In the genomic region with DNA sequence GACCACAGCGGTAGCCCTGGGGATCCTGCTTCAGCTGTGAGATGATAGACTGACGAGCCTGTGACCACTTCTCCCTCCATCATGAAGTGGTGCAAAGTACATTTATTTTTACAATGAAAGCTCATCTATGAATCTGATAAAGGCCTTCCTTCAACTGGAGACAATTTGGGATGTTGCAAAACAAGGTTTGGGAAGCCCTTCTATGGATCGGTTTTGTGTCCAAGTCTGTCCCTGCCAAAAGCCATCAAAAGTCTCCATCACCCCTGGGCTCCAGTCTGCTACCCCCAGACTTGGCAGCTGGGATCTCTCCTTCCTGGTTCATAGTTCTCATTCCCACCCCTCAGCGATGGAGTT, we compare ENCODE assay signal across 35 cellular contexts. TPM values are rescaled to one million over a fixed set of nuclear protein-coding genes. Genes with fewer than 3 reads are reported as not detected.
DNase-seq lines count a peak whose midpoint lies in the region; ATAC-seq, FAIRE-seq and TF ChIP-seq lines count a peak whose summit lies in the region.
"Had no signal": no experiment of that assay in that cellular context is flagged by ENCODE, and none has a peak within 500 bp of the region (broad histone marks: within the 10 kb centered on the region; RNA-seq: fewer than 3 reads in every experiment).

No MANE protein-coding gene starts in this region.

- peaks cover 13% of the 10 kb centered on the region for H3K4me1 Mint-ChIP-seq in activated CD4-positive, alpha-beta T cell treated with anti-CD3 and anti-CD28 coated beads, Interleukin-2, amount 10 ng/mL, durations not matched to agents 24 days and 14 days
- peaks cover 37 to 47% of the 10 kb centered on the region in 2 experiments for H3K4me1 Mint-ChIP-seq in H9

- POLR2A ChIA-PET in H1 (lab: Charles Lee; ENCODE audit: partially characterized antibody): interaction anchor here (0.6 to 4.0 kb wide), 24 partner anchors 8 to 301 kb away, joined by 3 to 28 read pairs (median 5); a partner anchor contains a TSS

- peak overlapping the region; percentile 45 for H3K27ac Mint-ChIP-seq in activated CD4-positive, alpha-beta T cell treated with anti-CD3 and anti-CD28 coated beads, Interleukin-2, amount 10 ng/mL, durations not matched to agents 24 days and 14 days
- H3K27ac Mint-ChIP-seq in H9: peak overlapping the region; percentile 51 to 91 (median 75); a peak in 3 of 7 replicates
- H3K27ac Mint-ChIP-seq: activated T-cell treated with anti-CD3 and anti-CD28 coated beads, Interleukin-2, amount 50 U/mL, for 24 hours; progenitor cell of endocrine pancreas had no signal

- H3K4me2 ChIP-seq in H9 (ENCODE audit: insufficient read depth, insufficient read length, low read length) (no peak overlapping the region), H1 (ENCODE audit: insufficient read depth in 1 of 2, low read depth in 2 of 2, low read length in 2 of 2) (peak overlapping the region; percentile 76 to 80; a peak in 3 of 4 replicates), neuronal stem cell (ENCODE audit: insufficient read depth, low read length, poor library complexity, severe bottlenecking) (no peak overlapping the region)

- no CpG with 5 or more reads among the region's 4 CpGs for WGBS in H9 (ENCODE audit: extremely low coverage, insufficient read length, low lambda C conversion rate)
- 69% methylated on average over 4 of the region's 4 CpGs; no CpG with 5 or more reads in 1 of the 2 experiments for WGBS in H1 (ENCODE audit: extremely low coverage in 1 of 2, insufficient coverage in 1 of 2, insufficient read length in 1 of 2, insufficient replicate concordance in 2 of 2, low coverage in 1 of 2, low lambda C conversion rate in 2 of 2, missing lambda C conversion rate in 1 of 2), 2 experiments
- no CpG with 5 or more reads among the region's 4 CpGs for WGBS in neuronal stem cell (ENCODE audit: extremely low coverage in 2 of 2, insufficient read length in 2 of 2, insufficient replicate concordance in 1 of 2), 2 donors

- H4K8ac ChIP-seq in H9 (replicated peaks; ENCODE audit: insufficient read length, low read depth, low read length) (no peak overlapping the region), H1 (ENCODE audit: extremely low read depth, insufficient read depth, low read length) (no peak overlapping the region), neuronal stem cell (ENCODE audit: low read depth, low read length) (no peak overlapping the region)

- DNase-seq in activated CD4-positive, alpha-beta T cell treated with anti-CD3 and anti-CD28 coated beads, Interleukin-2, amount 10 ng/mL, durations not matched to agents 24 days and 14 days: no peak
- DNase-seq in activated CD4-positive, alpha-beta T cell treated with anti-CD3 and anti-CD28 coated beads for 1 hour: no peak
- DNase-seq in H9 (no peak), H1 (ENCODE audit: low read depth in 1 of 2, low spot score in 2 of 2) (no peak), neuronal stem cell (ENCODE audit: low spot score) (no peak), NCI-H510A (lab: John Stamatoyannopoulos, UW) (no peak), GM10266 (ENCODE audit: extremely low spot score) (no peak), omental fat pad (ENCODE audit: low spot score) (no peak)
- DNase-seq: activated CD4-positive, alpha-beta T cell treated with anti-CD3 and anti-CD28 coated beads, Interleukin-2, amount 50 U/mL, for 1 hour; activated gamma-delta T cell treated with Interleukin-2 at 50 U/mL for 16 hours; activated naive CD8-positive, alpha-beta T cell treated with anti-CD3 and anti-CD28 coated beads, Interleukin-2, amount 10 ng/mL, durations not matched to agents 7 days and 5 days; colonic mucosa; COR-L47; effector CD4-positive, alpha-beta T cell; hypothalamus; immature natural killer cell; left cardiac atrium; NCI-H1694; NCI-H446 treated with DMSO at 0.1 percent for 48 hours; stimulated activated CD4-positive, alpha-beta T cell treated with anti-CD3 and anti-CD28 coated beads, Interleukin-12 subunit alpha, Interleukin-12 subunit beta, amount 100 ng/mL, for 4 hours; stimulated activated CD4-positive, alpha-beta T cell treated with anti-CD3 and anti-CD28 coated beads, Interleukin-2, amount 100 ng/mL, for 48 hours; stomach; WERI-Rb-1 had no signal

- peaks cover 33% of the 10 kb centered on the region for H3K27me3 Mint-ChIP-seq in activated CD4-positive, alpha-beta T cell treated with anti-CD3 and anti-CD28 coated beads, Interleukin-2, amount 10 ng/mL, durations not matched to agents 24 days and 14 days
- H3K27me3 Mint-ChIP-seq in H9 (ENCODE audit: low read depth): peaks cover 45% of the 10 kb centered on the region

- H2BK5ac ChIP-seq in H9 (ENCODE audit: insufficient read length, low read length) (no peak overlapping the region), H1 (ENCODE audit: low read depth, low read length) (no peak overlapping the region), neuronal stem cell (ENCODE audit: low read length) (no peak overlapping the region)

- TF ChIP-seq EP300 in H1 (IDR thresholded peaks at IDR 0.05; ENCODE audit: borderline replicate concordance in 1 of 2, low read depth in 2 of 2, low read length in 2 of 2): no peak

- no peak for TF ChIP-seq RAD21 in H1 (IDR thresholded peaks at IDR 0.05 in 1 of 2, conservative IDR thresholded peaks at IDR 0.05 in 1 of 2; ENCODE audit: low read depth in 2 of 2, low read length in 2 of 2)

- H3K27me3 ChIP-seq in H9 (ENCODE audit: insufficient read depth, low read length) (peaks cover 34% of the 10 kb centered on the region), H1 (replicated peaks in 1 of 4; ENCODE audit: control insufficient read depth in 3 of 4, extremely low read depth in 1 of 4, insufficient read depth in 3 of 4, low read length in 3 of 4) (peaks cover 30 to 42% (median 39%) of the 10 kb centered on the region in 4 experiments), neuronal stem cell (ENCODE audit: control insufficient read depth in 3 of 3, insufficient read depth in 3 of 3, low read depth in 1 of 3, low read length in 3 of 3) (peaks cover 13 to 42% (median 21%) of the 10 kb centered on the region in 3 experiments)

- H3K9me3 Mint-ChIP-seq in activated CD4-positive, alpha-beta T cell treated with anti-CD3 and anti-CD28 coated beads, Interleukin-2, amount 10 ng/mL, durations not matched to agents 24 days and 14 days: no peaks in the 10 kb centered on the region
- no peaks in the 10 kb centered on the region; a peak in 1 of 5 replicates for H3K9me3 Mint-ChIP-seq in H9
- H3K9me3 Mint-ChIP-seq: activated naive CD8-positive, alpha-beta T cell treated with anti-CD3 and anti-CD28 coated beads, Interleukin-2, amount 10 ng/mL, durations not matched to agents 7 days and 5 days; activated T-cell treated with anti-CD3 and anti-CD28 coated beads, Interleukin-2, amount 50 U/mL, for 24 hours; immature natural killer cell; T-cell had no signal

- no peak for FAIRE-seq in H1 (lab: Jason Lieb, UNC)

- no peak overlapping the region for H3K18ac ChIP-seq in H9 (ENCODE audit: insufficient read length, low read depth, low read length)
- H3K18ac ChIP-seq in H1 (ENCODE audit: extremely low read depth, low read length): peak overlapping the region; percentile 55; the same call in 1 of the 2 replicates
- H3K18ac ChIP-seq in neuronal stem cell (ENCODE audit: low read length): no peak overlapping the region

- H4K5ac ChIP-seq in H9 (ENCODE audit: insufficient read length, low read depth, low read length) (no peak overlapping the region), H1 (ENCODE audit: insufficient read length, low read depth, low read length) (no peak overlapping the region)

- H3K23me2 ChIP-seq in H9 (ENCODE audit: insufficient read length, low read depth, low read length, poor library complexity, severe bottlenecking): peaks cover 15% of the 10 kb centered on the region
- peaks cover 10% of the 10 kb centered on the region; the same call in 1 of the 2 replicates for H3K23me2 ChIP-seq in H1 (ENCODE audit: low read depth, low read length)

- peaks cover 3% of the 10 kb centered on the region for H4K20me1 ChIP-seq in H9 (ENCODE audit: control insufficient read depth, insufficient read depth, insufficient read length)
- H4K20me1 ChIP-seq in H1 (replicated peaks in 1 of 2; ENCODE audit: control insufficient read depth in 1 of 2, insufficient read depth in 2 of 2, low read length in 2 of 2): peaks cover 3 to 8% of the 10 kb centered on the region in 2 experiments

- H3K4me1 ChIP-seq in H9 (ENCODE audit: insufficient read depth, low read length): peaks cover 8% of the 10 kb centered on the region; the same call in 1 of the 2 replicates
- H3K4me1 ChIP-seq in H1 (replicated peaks in 1 of 4; ENCODE audit: control insufficient read depth in 3 of 4, insufficient read depth in 4 of 4, low read length in 3 of 4): peaks cover 0 to 38% (median 30%) of the 10 kb centered on the region in 4 experiments; a peak in 6 of 7 replicates
- peaks cover 17 to 19% of the 10 kb centered on the region in 2 donors for H3K4me1 ChIP-seq in neuronal stem cell (ENCODE audit: control insufficient read depth in 2 of 2, insufficient read depth in 1 of 2, low read depth in 1 of 2, low read length in 2 of 2)

- H3K56ac ChIP-seq in H9 (ENCODE audit: insufficient read length, low read depth, low read length): no peak overlapping the region
- H3K56ac ChIP-seq in H1 (replicated peaks; ENCODE audit: insufficient read length, low read depth, low read length): no peak overlapping the region

- H3K36me3 ChIP-seq in H1 (ENCODE audit: control insufficient read depth in 2 of 4, insufficient read depth in 4 of 4, low read length in 3 of 4) (peaks cover 10 to 26% (median 22%) of the 10 kb centered on the region in 4 experiments), neuronal stem cell (replicated peaks in 1 of 2; ENCODE audit: control insufficient read depth in 2 of 2, insufficient read depth in 2 of 2, low read length in 2 of 2) (peaks cover 21 to 41% of the 10 kb centered on the region in 2 donors)

- no peak overlapping the region for H2AFZ ChIP-seq in H9 (ENCODE audit: low read length)
- no peak overlapping the region for H2AFZ ChIP-seq in H1 (ENCODE audit: low read length)
- no peak overlapping the region for H2AFZ ChIP-seq in neuronal stem cell (ENCODE audit: low read length)

- H3K14ac ChIP-seq in H9 (ENCODE audit: insufficient read depth, low read length): no peak overlapping the region
- H3K14ac ChIP-seq in H1 (ENCODE audit: insufficient read length): no peak overlapping the region
- H3K14ac ChIP-seq in neuronal stem cell (ENCODE audit: low read length): no peak overlapping the region

- H3K36me3 Mint-ChIP-seq in activated CD4-positive, alpha-beta T cell treated with anti-CD3 and anti-CD28 coated beads, Interleukin-2, amount 10 ng/mL, durations not matched to agents 24 days and 14 days (ENCODE audit: low read depth): peaks cover 17% of the 10 kb centered on the region
- H3K36me3 Mint-ChIP-seq in H9 (ENCODE audit: insufficient read depth in 1 of 3, low read depth in 3 of 3): peaks cover 8 to 36% (median 24%) of the 10 kb centered on the region in 3 experiments; a peak in 6 of 7 replicates

- intact Hi-C loops in activated CD4-positive, alpha-beta T cell treated with anti-CD3 and anti-CD28 coated beads, Interleukin-2, amount 10 ng/mL, durations not matched to agents 24 days and 14 days (cut with micrococcal nuclease): no loop called here

- H2BK12ac ChIP-seq in H9 (ENCODE audit: insufficient read length, low read depth, low read length) (no peak overlapping the region), H1 (ENCODE audit: low read depth, low read length) (0 out of 2 replicates have a peak overlapping the region, but pooled peaks have one; percentile 9), neuronal stem cell (ENCODE audit: low read length) (no peak overlapping the region)

- no peak overlapping the region for H3T11ph ChIP-seq in H9 (ENCODE audit: low read length)

- H3K9ac ChIP-seq in H9 (ENCODE audit: extremely low read depth, insufficient read length, low read length) (no peak overlapping the region), H1 (replicated peaks in 1 of 4; ENCODE audit: extremely low read depth in 1 of 4, low read depth in 3 of 4, low read length in 3 of 4) (no peak overlapping the region; a peak in 1 of 7 replicates), neuronal stem cell (ENCODE audit: low read depth, low read length, poor library complexity) (no peak overlapping the region)

- H3K4me3 ChIP-seq in H1 (ENCODE audit: extremely low read depth in 1 of 4, insufficient read depth in 2 of 4, low read depth in 3 of 4, low read length in 4 of 4) (no peak overlapping the region; a peak in 1 of 8 replicates), neuronal stem cell (ENCODE audit: low read length in 2 of 2) (no peak overlapping the region)
- H3K4me3 ChIP-seq: colonic mucosa, SJCRH30, stomach had no signal

- H3K27ac ChIP-seq in H9 (ENCODE audit: insufficient read length, low read depth, low read length) (no peak overlapping the region), H1 (ENCODE audit: low read depth, low read length) (no peak overlapping the region), neuronal stem cell (replicated peaks; ENCODE audit: low read length) (no peak overlapping the region)
- H3K27ac ChIP-seq: colonic mucosa, epithelial cell of prostate, neutrophil, SJCRH30, stomach had no signal

- H3K4ac ChIP-seq in H9 (ENCODE audit: low read depth, low read length) (no peak overlapping the region), H1 (replicated peaks; ENCODE audit: insufficient read length, low read depth, low read length) (no peak overlapping the region), neuronal stem cell (ENCODE audit: low read length) (no peak overlapping the region)

- H3K23ac ChIP-seq in H9 (ENCODE audit: insufficient read length, low read depth, low read length) (no peak overlapping the region), H1 (ENCODE audit: insufficient read length) (no peak overlapping the region), neuronal stem cell (ENCODE audit: low read depth, low read length, poor library complexity) (peak overlapping the region; percentile 35)

- H2BK20ac ChIP-seq in H9 (ENCODE audit: low read depth, low read length, poor library complexity, severe bottlenecking): no peak overlapping the region
- H2BK20ac ChIP-seq in H1 (ENCODE audit: low read length): no peak overlapping the region

- no peak overlapping the region for H2BK15ac ChIP-seq in H9 (ENCODE audit: low read depth, low read length)
- H2BK15ac ChIP-seq in H1 (ENCODE audit: low read length): no peak overlapping the region
- no peak overlapping the region for H2BK15ac ChIP-seq in neuronal stem cell (ENCODE audit: low read length)

- H2AK5ac ChIP-seq in H9 (ENCODE audit: insufficient read length, low read length): no peak overlapping the region
- H2AK5ac ChIP-seq in H1 (ENCODE audit: low read depth, low read length): 0 out of 2 replicates have a peak overlapping the region, but pooled peaks have one; percentile 18
- no peak overlapping the region for H2AK5ac ChIP-seq in neuronal stem cell (ENCODE audit: low read depth, low read length)

- H3K9me3 ChIP-seq in H9 (ENCODE audit: control insufficient read depth, low read depth, low read length) (no peaks in the 10 kb centered on the region), H1 (ENCODE audit: insufficient read depth in 2 of 2, low read depth in 1 of 2, low read length in 1 of 2) (no peaks in the 10 kb centered on the region), neuronal stem cell (replicated peaks in 1 of 2; ENCODE audit: control insufficient read depth in 2 of 2, insufficient read depth in 1 of 2, low read depth in 1 of 2, low read length in 2 of 2) (peaks cover 0 to 2% of the 10 kb centered on the region in 2 donors)
- H3K9me3 ChIP-seq: colonic mucosa, neutrophil, SJCRH30, stomach had no signal

- no peak for ATAC-seq in omental fat pad (ENCODE audit: low FRiP score)

- H2BK120ac ChIP-seq in H9 (ENCODE audit: low read depth, low read length, poor library complexity, severe bottlenecking): no peak overlapping the region
- H2BK120ac ChIP-seq in H1 (replicated peaks; ENCODE audit: low read depth, low read length): no peak overlapping the region
- no peak overlapping the region for H2BK120ac ChIP-seq in neuronal stem cell (ENCODE audit: low read depth, low read length)

- no peak for TF ChIP-seq POLR2A in H1 (IDR thresholded peaks at IDR 0.05; ENCODE audit: control extremely low read depth in 1 of 2, low read depth in 2 of 2, low read length in 2 of 2)

- no peak overlapping the region for H4K91ac ChIP-seq in H9 (ENCODE audit: insufficient read length, low read depth, low read length)
- H4K91ac ChIP-seq in H1 (replicated peaks; ENCODE audit: insufficient read length, low read length): no peak overlapping the region
- H4K91ac ChIP-seq in neuronal stem cell (ENCODE audit: low read depth, low read length, poor library complexity): no peak overlapping the region

- TF ChIP-seq CTCF in H9 (conservative IDR thresholded peaks at IDR 0.05) (no peak), H1 (IDR thresholded peaks at IDR 0.05; ENCODE audit: control extremely low read depth in 1 of 3, insufficient read depth in 1 of 3, low read depth in 1 of 3, low read length in 3 of 3) (no peak), GM10266 (IDR thresholded peaks at IDR 0.05; ENCODE audit: control insufficient read depth, insufficient read depth, low read depth, missing control alignments) (no peak), omental fat pad (IDR thresholded peaks at IDR 0.05) (no peak)

- H3K79me1 ChIP-seq in H9 (ENCODE audit: insufficient read depth, low read depth, low read length, poor library complexity, severe bottlenecking) (no peaks in the 10 kb centered on the region), H1 (ENCODE audit: low read depth, low read length) (no peaks in the 10 kb centered on the region), neuronal stem cell (ENCODE audit: low read depth, low read length) (no peaks in the 10 kb centered on the region)

- H3K4me3 Mint-ChIP-seq in activated CD4-positive, alpha-beta T cell treated with anti-CD3 and anti-CD28 coated beads, Interleukin-2, amount 10 ng/mL, durations not matched to agents 24 days and 14 days: no peak overlapping the region
- H3K4me3 Mint-ChIP-seq in H9: peak overlapping the region in 1 of 2 experiments; percentile 54; a peak in 2 of 5 replicates
- H3K4me3 Mint-ChIP-seq: activated naive CD8-positive, alpha-beta T cell treated with anti-CD3 and anti-CD28 coated beads, Interleukin-2, amount 10 ng/mL, durations not matched to agents 7 days and 5 days; activated T-cell treated with anti-CD3 and anti-CD28 coated beads, Interleukin-2, amount 50 U/mL, for 24 hours; immature natural killer cell; T-cell had no signal

- CTCF ChIA-PET in H1 (lab: Charles Lee; ENCODE audit: partially characterized antibody): interaction anchor here (0.9 to 7.6 kb wide), 11 partner anchors 11 to 222 kb away, joined by 3 to 36 read pairs (median 4); no protein-coding TSS in a partner anchor

- H3K79me2 ChIP-seq in H9 (ENCODE audit: insufficient read depth, low read length) (no peaks in the 10 kb centered on the region), H1 (ENCODE audit: control insufficient read depth in 1 of 2, insufficient read depth in 2 of 2, low read length in 2 of 2) (no peaks in the 10 kb centered on the region)

RNA-seq across cellular contexts. Expression of a gene that starts 1.9 kb away (rescaled TPM):
- 4.1 TPM in 2 replicates for total RNA-seq in activated CD4-positive, alpha-beta T cell treated with anti-CD3 and anti-CD28 coated beads, Interleukin-2, amount 10 ng/mL, durations not matched to agents 24 days and 14 days
- total RNA-seq in H9 (2021) (0.09 and 0.31 TPM in 2 replicates), omental fat pad (not detected)
- 0.26 TPM in 1 of 2 replicates, not detected in the other for total RNA-seq in H1 (2021; fragmentation: NEBNext Ultra II Directional; extraction: Animal tissue kit (Norgen Biotek cat#: 25700))
- polyA plus RNA-seq in H1 (2011; rRNA removed): not detected in 2 replicates
- polyA plus RNA-seq in H1 (2011; cell fraction: cytosol; rRNA removed): 0.03 TPM
- 0.33 TPM for polyA plus RNA-seq in H1 (2011; cell fraction: nucleus; rRNA removed)
- 9.6 to 20.9 TPM (median 19.9 TPM) in 4 replicates for polyA plus RNA-seq in H1 (2012, experiment 1 of 2)
- 16.5 TPM for polyA plus RNA-seq in H1 (2012, experiment 2 of 2)
- not detected for polyA plus RNA-seq in H1 (2013, experiment 1 of 2)
- not detected for polyA plus RNA-seq in H1 (2013, experiment 2 of 2)
- polyA minus RNA-seq in H1 (2011; rRNA and poly(A)+ RNA removed): not detected in 2 replicates
- polyA minus RNA-seq in H1 (2011; cell fraction: cytosol; rRNA and poly(A)+ RNA removed): not detected
- 0.60 TPM for polyA minus RNA-seq in H1 (2011; cell fraction: nucleus; rRNA and poly(A)+ RNA removed)
- not detected for polyA plus RNA-seq in neuronal stem cell (2013, experiment 1 of 2)
- not detected for polyA plus RNA-seq in neuronal stem cell (2013, experiment 2 of 2)
- total RNA-seq: A673; activated naive CD8-positive, alpha-beta T cell treated with anti-CD3 and anti-CD28 coated beads, Interleukin-2, amount 10 ng/mL, durations not matched to agents 7 days and 5 days; aorta; colonic mucosa; Daoy; H4; left cardiac atrium; sciatic nerve; stomach had no signal

RNA-seq across cellular contexts. Expression of a gene that starts 6.3 kb away (rescaled TPM):
- total RNA-seq in activated CD4-positive, alpha-beta T cell treated with anti-CD3 and anti-CD28 coated beads, Interleukin-2, amount 10 ng/mL, durations not matched to agents 24 days and 14 days: 2.3 and 2.7 TPM in 2 replicates
- total RNA-seq in H9 (2021): 0.79 and 0.81 TPM in 2 replicates
- 0.86 and 1.0 TPM in 2 replicates for total RNA-seq in H1 (2021; fragmentation: NEBNext Ultra II Directional; extraction: Animal tissue kit (Norgen Biotek cat#: 25700))
- 2.2 and 2.5 TPM in 2 replicates for polyA plus RNA-seq in H1 (2011; rRNA removed)
- 1.1 TPM for polyA plus RNA-seq in H1 (2011; cell fraction: cytosol; rRNA removed)
- 1.3 TPM for polyA plus RNA-seq in H1 (2011; cell fraction: nucleus; rRNA removed)
- 0.43 to 0.55 TPM (median 0.53 TPM) in 3 of 4 replicates, not detected in the other for polyA plus RNA-seq in H1 (2012, experiment 1 of 2)
- 0.34 TPM for polyA plus RNA-seq in H1 (2012, experiment 2 of 2)
- 0.65 TPM for polyA plus RNA-seq in H1 (2013, experiment 1 of 2)
- 0.75 TPM for polyA plus RNA-seq in H1 (2013, experiment 2 of 2)
- polyA minus RNA-seq in H1 (2011; rRNA and poly(A)+ RNA removed): not detected in 2 replicates
- polyA minus RNA-seq in H1 (2011; cell fraction: cytosol; rRNA and poly(A)+ RNA removed): not detected
- polyA minus RNA-seq in H1 (2011; cell fraction: nucleus; rRNA and poly(A)+ RNA removed): not detected
- polyA plus RNA-seq in neuronal stem cell (2013, experiment 1 of 2): not detected
- 0.03 TPM for polyA plus RNA-seq in neuronal stem cell (2013, experiment 2 of 2)
- under 1 TPM in 1 of 4 donors, not detected in 3; 0.50 TPM for total RNA-seq in omental fat pad
- total RNA-seq: A673; activated naive CD8-positive, alpha-beta T cell treated with anti-CD3 and anti-CD28 coated beads, Interleukin-2, amount 10 ng/mL, durations not matched to agents 7 days and 5 days; aorta; Daoy; left cardiac atrium; sciatic nerve; stomach had no signal
- polyA plus RNA-seq: aorta, BJ had no signal

RNA-seq across cellular contexts. Expression of a gene that starts 8.6 kb away (rescaled TPM):
- total RNA-seq in activated CD4-positive, alpha-beta T cell treated with anti-CD3 and anti-CD28 coated beads, Interleukin-2, amount 10 ng/mL, durations not matched to agents 24 days and 14 days: 169 and 170 TPM in 2 replicates
- 85.1 and 86.1 TPM in 2 replicates for total RNA-seq in H9 (2021)
- 83.5 and 84.6 TPM in 2 replicates for total RNA-seq in H1 (2021; fragmentation: NEBNext Ultra II Directional; extraction: Animal tissue kit (Norgen Biotek cat#: 25700))
- 50.0 and 57.7 TPM in 2 replicates for polyA plus RNA-seq in H1 (2011; rRNA removed)
- polyA plus RNA-seq in H1 (2011; cell fraction: cytosol; rRNA removed): 60.9 TPM
- 48.2 TPM for polyA plus RNA-seq in H1 (2011; cell fraction: nucleus; rRNA removed)
- polyA plus RNA-seq in H1 (2012, experiment 1 of 2): 70.6 to 85.2 TPM (median 74.1 TPM) in 4 replicates
- polyA plus RNA-seq in H1 (2012, experiment 2 of 2): 17.8 TPM
- polyA plus RNA-seq in H1 (2013, experiment 1 of 2): 46.0 TPM
- polyA plus RNA-seq in H1 (2013, experiment 2 of 2): 46.1 TPM
- polyA minus RNA-seq in H1 (2011; rRNA and poly(A)+ RNA removed): 61.8 and 68.0 TPM in 2 replicates
- polyA minus RNA-seq in H1 (2011; cell fraction: cytosol; rRNA and poly(A)+ RNA removed): 37.0 TPM
- 33.6 TPM for polyA minus RNA-seq in H1 (2011; cell fraction: nucleus; rRNA and poly(A)+ RNA removed)
- 51.0 TPM for polyA plus RNA-seq in neuronal stem cell (2013, experiment 1 of 2)
- polyA plus RNA-seq in neuronal stem cell (2013, experiment 2 of 2): 51.5 TPM
- total RNA-seq in omental fat pad: 10 to 100 TPM; 42.3 to 62.0 (median 49.6) TPM

RNA-seq across cellular contexts. Expression of a gene that starts 22.7 kb away (rescaled TPM):
- 104 and 108 TPM in 2 replicates for total RNA-seq in activated CD4-positive, alpha-beta T cell treated with anti-CD3 and anti-CD28 coated beads, Interleukin-2, amount 10 ng/mL, durations not matched to agents 24 days and 14 days
- total RNA-seq in H9 (2021) (160 and 162 TPM in 2 replicates), omental fat pad (10 to 100 TPM; 69.3 to 93.9 (median 74.1) TPM)
- total RNA-seq in H1 (2021; fragmentation: NEBNext Ultra II Directional; extraction: Animal tissue kit (Norgen Biotek cat#: 25700)): 92.6 and 95.3 TPM in 2 replicates
- 77.1 and 83.3 TPM in 2 replicates for polyA plus RNA-seq in H1 (2011; rRNA removed)
- polyA plus RNA-seq in H1 (2011; cell fraction: cytosol; rRNA removed): 73.6 TPM
- polyA plus RNA-seq in H1 (2011; cell fraction: nucleus; rRNA removed): 231 TPM
- polyA plus RNA-seq in H1 (2012, experiment 1 of 2): 53.1 to 105 TPM (median 63.0 TPM) in 4 replicates
- 42.5 TPM for polyA plus RNA-seq in H1 (2012, experiment 2 of 2)
- 44.0 TPM for polyA plus RNA-seq in H1 (2013, experiment 1 of 2)
- polyA plus RNA-seq in H1 (2013, experiment 2 of 2): 43.4 TPM
- 129 and 130 TPM in 2 replicates for polyA minus RNA-seq in H1 (2011; rRNA and poly(A)+ RNA removed)
- 56.7 TPM for polyA minus RNA-seq in H1 (2011; cell fraction: cytosol; rRNA and poly(A)+ RNA removed)
- polyA minus RNA-seq in H1 (2011; cell fraction: nucleus; rRNA and poly(A)+ RNA removed): 113 TPM
- polyA plus RNA-seq in neuronal stem cell (2013, experiment 1 of 2): 50.4 TPM
- 47.0 TPM for polyA plus RNA-seq in neuronal stem cell (2013, experiment 2 of 2)

RNA-seq across cellular contexts. Expression of a gene that starts 53.8 kb away (rescaled TPM):
- total RNA-seq in activated CD4-positive, alpha-beta T cell treated with anti-CD3 and anti-CD28 coated beads, Interleukin-2, amount 10 ng/mL, durations not matched to agents 24 days and 14 days: 0.09 and 0.17 TPM in 2 replicates
- total RNA-seq in H9 (2021): 0.48 and 0.53 TPM in 2 replicates
- 0.75 and 0.99 TPM in 2 replicates for total RNA-seq in H1 (2021; fragmentation: NEBNext Ultra II Directional; extraction: Animal tissue kit (Norgen Biotek cat#: 25700))
- 0.20 and 0.35 TPM in 2 replicates for polyA plus RNA-seq in H1 (2011; rRNA removed)
- 0.25 TPM for polyA plus RNA-seq in H1 (2011; cell fraction: cytosol; rRNA removed)
- polyA plus RNA-seq in H1 (2011; cell fraction: nucleus; rRNA removed): 0.98 TPM
- 0.30 to 0.69 TPM (median 0.51 TPM) in 4 replicates for polyA plus RNA-seq in H1 (2012, experiment 1 of 2)
- polyA plus RNA-seq in H1 (2012, experiment 2 of 2): 0.20 TPM
- polyA plus RNA-seq in H1 (2013, experiment 1 of 2): 0.55 TPM
- polyA plus RNA-seq in H1 (2013, experiment 2 of 2): 0.40 TPM
- polyA minus RNA-seq in H1 (2011; rRNA and poly(A)+ RNA removed): 0.06 and 0.12 TPM in 2 replicates
- 0.88 TPM for polyA minus RNA-seq in H1 (2011; cell fraction: cytosol; rRNA and poly(A)+ RNA removed)
- polyA minus RNA-seq in H1 (2011; cell fraction: nucleus; rRNA and poly(A)+ RNA removed): 0.30 TPM
- polyA plus RNA-seq in neuronal stem cell (2013, experiment 1 of 2): not detected
- not detected for polyA plus RNA-seq in neuronal stem cell (2013, experiment 2 of 2)
- 1 to 10 TPM in 3 of 4 donors, under 1 TPM in 1; 0.47 to 3.7 (median 1.4) TPM for total RNA-seq in omental fat pad
- total RNA-seq: H4 had no signal
- polyA plus RNA-seq: BJ, immature natural killer cell had no signal

Comparison
In these comparisons a context has a peak if more than half of its experiments do, and no peak if none do; other contexts are left out.
1. H3K4me2 ChIP-seq: peak in H1 (2 of 2); none in H9 (single experiment) and neuronal stem cell (single experiment).